In genomic region chr3:122392868-122393844, GRCh38 we compare ENCODE assay signal across 8 cellular contexts. TPM values are rescaled to one million over a fixed set of nuclear protein-coding genes. Genes with fewer than 3 reads are reported as not detected.
DNase-seq lines count a peak whose midpoint lies in the region; ATAC-seq, FAIRE-seq and TF ChIP-seq lines count a peak whose summit lies in the region.

No MANE protein-coding gene starts in this region.

- CTCF ChIA-PET in BJ (lab: Yijun Ruan, JAX): interaction anchor here (0.6 to 3.6 kb wide), 17 partner anchors 9 to 931 kb away, joined by 3 to 32 read pairs (median 4); partner anchors contain the start of genes FAM162A, MIX23, PARP14 and WDR5B

- no peaks in the 10 kb centered on the region for H3K36me3 ChIP-seq in BJ (ENCODE audit: control insufficient read depth, insufficient read depth, low read length)
- peaks cover 0 to 7% (median 0%) of the 10 kb centered on the region in 4 donors for H3K36me3 ChIP-seq in transverse colon

- H3K27me3 ChIP-seq in BJ (ENCODE audit: control insufficient read depth, insufficient read depth, low read length): no peaks in the 10 kb centered on the region
- no peaks in the 10 kb centered on the region for H3K27me3 ChIP-seq in transverse colon

- H3K9me3 ChIP-seq in transverse colon: no peaks in the 10 kb centered on the region

- no peak for TF ChIP-seq POLR2A in transverse colon (IDR thresholded peaks at IDR 0.05)

- ATAC-seq in omental fat pad (ENCODE audit: low FRiP score) (no peak), HG02588 (IDR thresholded peaks at IDR 0.05; ENCODE audit: unreplicated experiment) (no peak)

- in situ Hi-C loops in transverse colon (cut with MboI; ENCODE audit: low pct_ligation_motif_present in 1 of 4, low pct_unique_long_range_greater_than_20kb in 1 of 4, low sequenced_read_pairs in 3 of 4): loop anchor here in 2 of 4 donors (10.0 to 25.0 kb wide), 2 partner anchors 282 to 294 kb away; partner anchors contain the start of gene PARP14 (in 1 of the 2)

- intact Hi-C loops in transverse colon (cut with DNase I; ENCODE audit: low total_unique reads): loop anchor here (5.0 kb wide), 1 partner anchor 289 kb away; the partner anchor contains the start of gene PARP14

- POLR2A ChIA-PET in BJ (lab: Charles Lee): interaction anchor here (0.7 to 1.4 kb wide), 2 partner anchors 9 to 23 kb away, joined by 4 to 6 read pairs; partner anchors contain the start of gene FAM162A

- TF ChIP-seq CTCF in BJ (IDR thresholded peaks at IDR 0.05; ENCODE audit: insufficient read depth, low read depth, low read length) (peak; percentile 73), transverse colon (IDR thresholded peaks at IDR 0.05) (peak; percentile 62 to 79 (median 65)), omental fat pad (IDR thresholded peaks at IDR 0.05) (no peak)

- H3K4me3 ChIP-seq in BJ (ENCODE audit: low read depth, low read length) (no peak overlapping the region), transverse colon (no peak overlapping the region)

- FAIRE-seq in GM18507 (lab: Jason Lieb, UNC): peak; percentile 92

- H3K27ac ChIP-seq in transverse colon: peak overlapping the region in 3 of 4 donors; percentile 0 to 23 (median 4)

- no peak for TF ChIP-seq EP300 in transverse colon (IDR thresholded peaks at IDR 0.05; ENCODE audit: low read depth)

- 43% methylated on average over 2 of the region's 2 CpGs for WGBS in transverse colon (ENCODE audit: low coverage in 1 of 2), 2 donors

- DNase-seq in BJ (ENCODE audit: low read depth) (no peak), GM18507 (ENCODE audit: extremely low spot score, insufficient read length, low read depth) (no peak), NCI-H446 treated with DMSO at 0.1 percent for 48 hours (lab: John Stamatoyannopoulos, UW) (peak; percentile 45), astrocyte of the hippocampus (ENCODE audit: low read depth, low spot score) (peak; percentile 67), iris pigment epithelial cell (ENCODE audit: low read depth) (peak; percentile 71), transverse colon (no peak), omental fat pad (ENCODE audit: low spot score) (no peak)

- H3K4me1 ChIP-seq in transverse colon: peaks cover 4 to 18% (median 10%) of the 10 kb centered on the region in 4 donors

RNA-seq across cellular contexts. Expression of gene FAM162A, which starts 9.2 kb away (rescaled TPM):
- polyA plus RNA-seq in BJ (2011; rRNA removed): 23.9 and 50.8 TPM in 2 replicates
- polyA minus RNA-seq in BJ (2011; rRNA and poly(A)+ RNA removed): 2.8 and 3.5 TPM in 2 replicates
- 100 to 1,000 TPM in 1 of 4 donors, 10 to 100 TPM in 3; 11.2 to 116 (median 57.6) TPM for total RNA-seq in transverse colon
- total RNA-seq in omental fat pad: 10 to 100 TPM; 16.8 to 34.6 (median 24.0) TPM

RNA-seq across cellular contexts. Expression of gene MIX23, which starts 10.1 kb away (rescaled TPM):
- polyA plus RNA-seq in BJ (2011; rRNA removed): 3.7 and 11.9 TPM in 2 replicates
- 3.3 and 4.0 TPM in 2 replicates for polyA minus RNA-seq in BJ (2011; rRNA and poly(A)+ RNA removed)
- 10 to 100 TPM in 2 of 4 donors, 1 to 10 TPM in 2; 4.5 to 28.7 (median 10.7) TPM for total RNA-seq in transverse colon
- 10 to 100 TPM; 12.9 to 21.6 (median 17.0) TPM for total RNA-seq in omental fat pad

RNA-seq across cellular contexts. Expression of gene WDR5B, which starts 22.7 kb away (rescaled TPM):
- polyA plus RNA-seq in BJ (2011; rRNA removed): 2.8 and 5.0 TPM in 2 replicates
- 2.3 and 2.8 TPM in 2 replicates for polyA minus RNA-seq in BJ (2011; rRNA and poly(A)+ RNA removed)
- total RNA-seq in transverse colon (1 to 10 TPM in 3 of 4 donors, not detected in 1; 2.2 to 2.6 (median 2.5) TPM), omental fat pad (1 to 10 TPM; 3.0 to 6.6 (median 3.4) TPM)

Comparison
In these comparisons a context has a peak if more than half of its experiments do, and no peak if none do; other contexts are left out.
1. DNase-seq: peak in NCI-H446 treated with DMSO at 0.1 percent for 48 hours (single experiment), astrocyte of the hippocampus (single experiment) and iris pigment epithelial cell (single experiment); none in BJ (single experiment), GM18507 (single experiment), transverse colon (single experiment) and omental fat pad (single experiment).
2. CTCF ChIP-seq: peak in BJ (single experiment) and transverse colon (5 of 5); none in omental fat pad (0 of 3).